8 cellular contexts compared by ENCODE assay signal in the genomic region with DNA sequence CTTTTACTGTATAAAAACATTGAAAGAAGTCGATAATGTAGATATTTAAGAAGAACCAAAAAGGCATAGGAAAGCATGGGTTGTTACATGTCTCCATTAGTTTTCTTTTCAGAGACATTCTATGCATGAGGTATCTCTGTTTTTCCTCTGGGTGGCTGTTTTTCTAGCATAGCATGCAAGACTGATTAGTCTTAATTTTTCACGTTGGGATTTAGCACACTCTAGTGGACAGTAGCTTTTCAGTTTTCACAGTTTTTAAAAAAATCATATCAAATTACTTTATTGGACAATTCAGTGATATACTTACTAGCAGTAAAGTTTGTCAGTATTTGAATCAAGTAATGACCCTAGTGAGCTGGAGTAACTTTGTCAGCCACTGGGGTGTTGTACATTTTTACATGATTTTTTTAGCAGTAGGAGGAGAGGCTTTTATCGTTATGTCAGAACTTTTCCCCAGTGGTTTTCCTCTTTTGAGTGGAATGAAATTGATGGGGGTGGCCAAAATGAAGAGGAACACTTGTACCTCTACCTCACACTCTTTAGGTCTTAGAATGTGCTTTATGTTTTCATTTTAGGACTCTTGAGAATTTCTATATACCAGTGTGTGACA. TPM values are rescaled to one million over a fixed set of nuclear protein-coding genes. Genes with fewer than 3 reads are reported as not detected.
DNase-seq lines count a peak whose midpoint lies in the region; ATAC-seq, FAIRE-seq and TF ChIP-seq lines count a peak whose summit lies in the region.

No MANE protein-coding gene starts in this region.

- TF ChIP-seq POLR2A in GM12892 (IDR thresholded peaks at IDR 0.05; ENCODE audit: low read depth, low read length) = no peak

- H3K9me3 ChIP-seq in MM.1S (replicated peaks; ENCODE audit: insufficient read depth, low read length) = no peaks in the 10 kb centered on the region
- H3K9me3 ChIP-seq in SK-N-MC (ENCODE audit: low read depth, low read length) = no peaks in the 10 kb centered on the region

- no peaks in the 10 kb centered on the region for H3K9me2 ChIP-seq in MM.1S (replicated peaks; ENCODE audit: insufficient read depth, low read length)

- peaks cover 21% of the 10 kb centered on the region for H3K4me1 ChIP-seq in MM.1S (ENCODE audit: low read length)

- in situ Hi-C loops in G401 (cut with HindIII; ENCODE audit: low sequenced_read_pairs) = no loop called here

- no peak overlapping the region for H3K9ac ChIP-seq in MM.1S (ENCODE audit: low read length)
- H3K9ac ChIP-seq in SK-N-MC (ENCODE audit: insufficient read length) = peak overlapping the region; percentile 54

- no peak overlapping the region for H2AFZ ChIP-seq in MM.1S (ENCODE audit: low read length)

- DNase-seq in G401 (ENCODE audit: low spot score) (peak; percentile 62), MM.1S (peak; percentile 69), SK-N-MC (ENCODE audit: low read depth, low spot score) (peak; percentile 90), fibroblast of villous mesenchyme (ENCODE audit: low read depth) (peak; percentile 68), renal cortical epithelial cell (ENCODE audit: low read depth) (peak; percentile 69), GM12892 (ENCODE audit: insufficient read length) (no peak)
- DNase-seq in stimulated activated CD4-positive, alpha-beta T cell treated with anti-CD3 and anti-CD28 coated beads, Interleukin-4, amount 100 ng/mL, for 24 hours = no peak

- H3F3A ChIP-seq in MM.1S (ENCODE audit: insufficient read depth, low read length) = peaks cover 16% of the 10 kb centered on the region

- H3K36me3 ChIP-seq in MM.1S (replicated peaks; ENCODE audit: insufficient read depth, low read length) (no peaks in the 10 kb centered on the region), SK-N-MC (ENCODE audit: insufficient read depth, low read length) (peaks cover 7% of the 10 kb centered on the region)

- no peak overlapping the region for H3K4me3 ChIP-seq in MM.1S (ENCODE audit: low read length)
- H3K4me3 ChIP-seq in SK-N-MC = peak overlapping the region; percentile 18; the same call in 1 of the 2 replicates
- H3K4me3 ChIP-seq in fibroblast of villous mesenchyme (ENCODE audit: low read depth, low read length) = no peak overlapping the region

- no peaks in the 10 kb centered on the region for H3K79me2 ChIP-seq in MM.1S (ENCODE audit: low read length)

- no peaks in the 10 kb centered on the region for H4K20me1 ChIP-seq in MM.1S (ENCODE audit: insufficient read depth, low read length)

- H3K27ac ChIP-seq in MM.1S (ENCODE audit: low read length) (no peak overlapping the region), SK-N-MC (peak overlapping the region; percentile 94)

- FAIRE-seq in GM12892 (lab: Jason Lieb, UNC) = no peak

- TF ChIP-seq CTCF in MM.1S (IDR thresholded peaks at IDR 0.05; ENCODE audit: low read length) (peak; percentile 66), fibroblast of villous mesenchyme (IDR thresholded peaks at IDR 0.05; ENCODE audit: insufficient read depth, low read depth, low read length) (peak; percentile 65)

- ATAC-seq in HG03565 (IDR thresholded peaks at IDR 0.05; ENCODE audit: unreplicated experiment) = no peak

- no peaks in the 10 kb centered on the region for H3K27me3 ChIP-seq in MM.1S (replicated peaks; ENCODE audit: insufficient read depth, low read length)

- no peak overlapping the region for H3K4me2 ChIP-seq in MM.1S (ENCODE audit: low read depth, low read length)

RNA-seq across cellular contexts. Expression of a gene that starts 57.2 kb away (rescaled TPM):
- 20.6 and 25.6 TPM in 2 replicates for total RNA-seq in G401 (2014; rRNA removed; shearing (Covaris generic))
- total RNA-seq in fibroblast of villous mesenchyme (23.5 and 41.9 TPM in 2 replicates), renal cortical epithelial cell (42.9 and 74.0 TPM in 2 replicates)
- 24.5 TPM for polyA plus RNA-seq in GM12892 (2012; ENCODE audit: missing spikeins)

Comparison
In these comparisons a context has a peak if more than half of its experiments do, and no peak if none do; other contexts are left out.
1. DNase-seq: peak in G401 (single experiment), MM.1S (single experiment), SK-N-MC (single experiment), fibroblast of villous mesenchyme (single experiment) and renal cortical epithelial cell (single experiment); none in GM12892 (single experiment) and stimulated activated CD4-positive, alpha-beta T cell treated with anti-CD3 and anti-CD28 coated beads, Interleukin-4, amount 100 ng/mL, for 24 hours (single experiment).